In genomic region chr15:60518511-60518910, GRCh38 we compare ENCODE assay signal across 1 cellular context.
TF ChIP-seq lines count a peak whose summit lies in the region.

No MANE protein-coding gene starts in this region.

TF ChIP-seq in K562, 482 proteins besides CTCF, POLR2A, EP300 and RAD21 (continued from another document):
- TF ChIP-seq E2F5 (CRISPR knock-in tag; IDR thresholded peaks at IDR 0.05) (no peak), POLR2G (IDR thresholded peaks at IDR 0.05; ENCODE audit: low read depth, low read length) (no peak), HLTF (IDR thresholded peaks at IDR 0.05) (no peak)
